In the genomic region with DNA sequence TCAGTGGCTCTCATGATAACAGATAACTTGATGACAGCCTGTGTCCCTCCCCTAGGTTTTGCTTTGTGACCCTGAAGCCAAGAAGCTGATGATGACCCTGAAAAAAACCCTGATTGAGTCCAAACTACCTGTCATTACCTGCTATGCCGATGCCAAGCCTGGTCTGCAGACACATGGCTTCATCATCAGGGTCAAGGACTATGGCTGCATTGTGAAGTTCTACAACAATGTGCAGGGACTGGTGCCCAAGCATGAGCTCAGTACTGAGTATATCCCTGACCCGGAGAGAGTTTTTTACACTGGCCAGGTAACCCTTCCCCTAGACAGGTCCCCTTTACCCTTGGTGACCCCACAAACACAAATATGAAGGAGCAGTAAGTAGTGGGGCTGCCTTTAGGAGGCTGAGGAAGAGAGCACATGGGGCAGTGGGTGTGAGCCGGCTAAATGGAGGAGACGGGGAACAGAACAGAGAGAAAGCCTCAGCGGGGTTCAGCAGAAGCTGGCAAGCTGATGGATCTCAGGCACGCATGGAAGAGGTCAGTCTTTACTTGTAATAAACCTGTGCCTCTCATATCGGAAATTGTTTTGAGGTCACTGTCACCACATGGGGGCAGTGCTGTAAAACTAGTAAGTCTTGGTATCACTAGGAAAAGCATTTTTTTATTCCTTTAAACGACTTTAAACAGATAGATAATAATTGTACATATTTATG, we compare ENCODE assay signal across 1 cellular context.
TF ChIP-seq lines count a peak whose summit lies in the region.

No MANE protein-coding gene starts in this region.

TF ChIP-seq in WTC11, 78 proteins besides CTCF, POLR2A, EP300 and RAD21 (continued from another document):
- TF ChIP-seq, protein P1, sequence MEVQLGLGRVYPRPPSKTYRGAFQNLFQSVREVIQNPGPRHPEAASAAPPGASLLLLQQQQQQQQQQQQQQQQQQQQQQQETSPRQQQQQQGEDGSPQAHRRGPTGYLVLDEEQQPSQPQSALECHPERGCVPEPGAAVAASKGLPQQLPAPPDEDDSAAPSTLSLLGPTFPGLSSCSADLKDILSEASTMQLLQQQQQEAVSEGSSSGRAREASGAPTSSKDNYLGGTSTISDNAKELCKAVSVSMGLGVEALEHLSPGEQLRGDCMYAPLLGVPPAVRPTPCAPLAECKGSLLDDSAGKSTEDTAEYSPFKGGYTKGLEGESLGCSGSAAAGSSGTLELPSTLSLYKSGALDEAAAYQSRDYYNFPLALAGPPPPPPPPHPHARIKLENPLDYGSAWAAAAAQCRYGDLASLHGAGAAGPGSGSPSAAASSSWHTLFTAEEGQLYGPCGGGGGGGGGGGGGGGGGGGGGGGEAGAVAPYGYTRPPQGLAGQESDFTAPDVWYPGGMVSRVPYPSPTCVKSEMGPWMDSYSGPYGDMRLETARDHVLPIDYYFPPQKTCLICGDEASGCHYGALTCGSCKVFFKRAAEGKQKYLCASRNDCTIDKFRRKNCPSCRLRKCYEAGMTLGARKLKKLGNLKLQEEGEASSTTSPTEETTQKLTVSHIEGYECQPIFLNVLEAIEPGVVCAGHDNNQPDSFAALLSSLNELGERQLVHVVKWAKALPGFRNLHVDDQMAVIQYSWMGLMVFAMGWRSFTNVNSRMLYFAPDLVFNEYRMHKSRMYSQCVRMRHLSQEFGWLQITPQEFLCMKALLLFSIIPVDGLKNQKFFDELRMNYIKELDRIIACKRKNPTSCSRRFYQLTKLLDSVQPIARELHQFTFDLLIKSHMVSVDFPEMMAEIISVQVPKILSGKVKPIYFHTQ (CRISPR knock-in tag; IDR thresholded peaks at IDR 0.05) = no peak
- TF ChIP-seq, protein P2, sequence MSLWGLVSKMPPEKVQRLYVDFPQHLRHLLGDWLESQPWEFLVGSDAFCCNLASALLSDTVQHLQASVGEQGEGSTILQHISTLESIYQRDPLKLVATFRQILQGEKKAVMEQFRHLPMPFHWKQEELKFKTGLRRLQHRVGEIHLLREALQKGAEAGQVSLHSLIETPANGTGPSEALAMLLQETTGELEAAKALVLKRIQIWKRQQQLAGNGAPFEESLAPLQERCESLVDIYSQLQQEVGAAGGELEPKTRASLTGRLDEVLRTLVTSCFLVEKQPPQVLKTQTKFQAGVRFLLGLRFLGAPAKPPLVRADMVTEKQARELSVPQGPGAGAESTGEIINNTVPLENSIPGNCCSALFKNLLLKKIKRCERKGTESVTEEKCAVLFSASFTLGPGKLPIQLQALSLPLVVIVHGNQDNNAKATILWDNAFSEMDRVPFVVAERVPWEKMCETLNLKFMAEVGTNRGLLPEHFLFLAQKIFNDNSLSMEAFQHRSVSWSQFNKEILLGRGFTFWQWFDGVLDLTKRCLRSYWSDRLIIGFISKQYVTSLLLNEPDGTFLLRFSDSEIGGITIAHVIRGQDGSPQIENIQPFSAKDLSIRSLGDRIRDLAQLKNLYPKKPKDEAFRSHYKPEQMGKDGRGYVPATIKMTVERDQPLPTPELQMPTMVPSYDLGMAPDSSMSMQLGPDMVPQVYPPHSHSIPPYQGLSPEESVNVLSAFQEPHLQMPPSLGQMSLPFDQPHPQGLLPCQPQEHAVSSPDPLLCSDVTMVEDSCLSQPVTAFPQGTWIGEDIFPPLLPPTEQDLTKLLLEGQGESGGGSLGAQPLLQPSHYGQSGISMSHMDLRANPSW (CRISPR knock-in tag; conservative IDR thresholded peaks at IDR 0.05; ENCODE audit: low read depth) = no peak
